ENCODE assay signal across 8 cellular contexts in genomic region chr12:115916910-115917668, GRCh38.
DNase-seq lines count a peak whose midpoint lies in the region; ATAC-seq and TF ChIP-seq lines count a peak whose summit lies in the region.

No MANE protein-coding gene starts in this region.

- intact Hi-C loops in Caco-2 (cut with micrococcal nuclease; ENCODE audit: unreplicated experiment) = loop anchor here (1.0 to 10.0 kb wide), 5 partner anchors 19 to 1932 kb away; no protein-coding TSS in a partner anchor
- intact Hi-C loops in dorsolateral prefrontal cortex (cut with DNase I) = loop anchor here (2.0 to 10.0 kb wide), 4 partner anchors 165 to 1942 kb away; no protein-coding TSS in a partner anchor

- TF ChIP-seq CTCF in Caco-2 (IDR thresholded peaks at IDR 0.05; ENCODE audit: insufficient read depth in 1 of 2, low read depth in 1 of 2, low read length in 1 of 2, severe bottlenecking in 1 of 2, unreplicated experiment in 1 of 2) (peak; percentile 90 to 94), dorsolateral prefrontal cortex (IDR thresholded peaks at IDR 0.05 in 54 of 56, conservative IDR thresholded peaks at IDR 0.05 in 2 of 56; ENCODE audit: low read depth in 1 of 56, partially characterized antibody in 56 of 56) (peak; percentile 85 to 99 (median 96)), lung (IDR thresholded peaks at IDR 0.05; ENCODE audit: control extremely low read depth, extremely low read depth) (peak; percentile 95)

- H3K36me3 ChIP-seq in Caco-2 (ENCODE audit: control insufficient read depth, insufficient read depth, low read length) (no peaks in the 10 kb centered on the region), lung (ENCODE audit: control insufficient read depth in 2 of 2, insufficient read depth in 2 of 2, low read length in 2 of 2) (no peaks in the 10 kb centered on the region)

- H3K4me3 ChIP-seq in Caco-2 (ENCODE audit: low read depth, low read length) = peak overlapping the region; percentile 38
- H3K4me3 ChIP-seq in dorsolateral prefrontal cortex = peak overlapping the region in 39 of 59 donors; percentile 4 to 55 (median 30)
- H3K4me3 ChIP-seq in lung = no peak overlapping the region

- H3K36me3 Mint-ChIP-seq in Caco-2 (ENCODE audit: insufficient read depth, unreplicated experiment) = no peaks in the 10 kb centered on the region

- H3K4me3 Mint-ChIP-seq in Caco-2 (ENCODE audit: unreplicated experiment) = peak overlapping the region; percentile 67

- DNase-seq in Caco-2 (peak; percentile 74 to 91), NCI-H187 treated with DMSO at 0.1 percent for 48 hours (lab: John Stamatoyannopoulos, UW) (peak; percentile 10), dorsolateral prefrontal cortex (peak in 9 of 10 donors; percentile 34 to 77 (median 49)), lung (ENCODE audit: low spot score) (peak; percentile 73), MV-4-11 (lab: John Stamatoyannopoulos, UW) (no peak)
- DNase-seq in activated CD4-positive, alpha-beta T cell treated with anti-CD3 and anti-CD28 coated beads, Interleukin-2, amount 50 U/mL, for 24 hours (ENCODE audit: low read depth in 1 of 2, low spot score in 1 of 2) = peak; percentile 58 to 66
- DNase-seq in stimulated activated CD8-positive, alpha-beta memory T cell treated with anti-CD3 and anti-CD28 coated beads, Interleukin-15, amount 100 ng/mL, for 1 hour (ENCODE audit: low read depth) = peak; percentile 68

- POLR2A ChIA-PET in Caco-2 (lab: Charles Lee) = no interaction called here

- H3K27me3 Mint-ChIP-seq in Caco-2 (ENCODE audit: insufficient read depth, unreplicated experiment) = peaks cover 4% of the 10 kb centered on the region

- H3K4me1 Mint-ChIP-seq in Caco-2 (ENCODE audit: low read depth, unreplicated experiment) = no peaks in the 10 kb centered on the region

- H3K27me3 ChIP-seq in Caco-2 (replicated peaks; ENCODE audit: control insufficient read depth, insufficient read depth, low read length) (no peaks in the 10 kb centered on the region; the same call in 1 of the 2 replicates), dorsolateral prefrontal cortex (peaks cover 0 to 76% (median 39%) of the 10 kb centered on the region in 45 donors), lung (ENCODE audit: control insufficient read depth, insufficient read depth) (peaks cover 4% of the 10 kb centered on the region)

- H3K27ac ChIP-seq in dorsolateral prefrontal cortex (no peak overlapping the region), lung (ENCODE audit: low read depth in 1 of 2, low read length in 1 of 2) (no peak overlapping the region)

- peak; percentile 56 for ATAC-seq in GM21717 (IDR thresholded peaks at IDR 0.05; ENCODE audit: unreplicated experiment)
- ATAC-seq in lung (ENCODE audit: insufficient read depth, low FRiP score) = peak; percentile 72

- no TSS peak for BruUV-seq in Caco-2 (replicated peaks; lab: Mats Ljungman, UMichigan)

- no peaks in the 10 kb centered on the region for H3K9me3 ChIP-seq in Caco-2
- H3K9me3 ChIP-seq in lung (ENCODE audit: control insufficient read depth in 2 of 2, insufficient read depth in 1 of 2, low read length in 1 of 2) = peaks cover 0 to under 1% of the 10 kb centered on the region in 2 donors

- no peak overlapping the region for H3K27ac Mint-ChIP-seq in Caco-2 (ENCODE audit: unreplicated experiment)

- peaks cover 5% of the 10 kb centered on the region for H3K9me3 Mint-ChIP-seq in Caco-2 (ENCODE audit: unreplicated experiment)

- CTCF ChIA-PET in Caco-2 (lab: Charles Lee) = interaction anchor here (0.5 to 1.5 kb wide), 5 partner anchors 13 to 493 kb away, joined by 3 to 5 read pairs (median 3); no protein-coding TSS in a partner anchor

- H3K4me1 ChIP-seq in Caco-2 (no peaks in the 10 kb centered on the region), lung (ENCODE audit: control insufficient read depth in 2 of 2, insufficient read depth in 2 of 2, low read length in 2 of 2) (no peaks in the 10 kb centered on the region)

- WGBS in lung, 2 donors = 7 to 9% methylated on average over 56 to 57 of the region's 57 CpGs
